Comparison of ENCODE assay signal across 8 cellular contexts in the genomic region with DNA sequence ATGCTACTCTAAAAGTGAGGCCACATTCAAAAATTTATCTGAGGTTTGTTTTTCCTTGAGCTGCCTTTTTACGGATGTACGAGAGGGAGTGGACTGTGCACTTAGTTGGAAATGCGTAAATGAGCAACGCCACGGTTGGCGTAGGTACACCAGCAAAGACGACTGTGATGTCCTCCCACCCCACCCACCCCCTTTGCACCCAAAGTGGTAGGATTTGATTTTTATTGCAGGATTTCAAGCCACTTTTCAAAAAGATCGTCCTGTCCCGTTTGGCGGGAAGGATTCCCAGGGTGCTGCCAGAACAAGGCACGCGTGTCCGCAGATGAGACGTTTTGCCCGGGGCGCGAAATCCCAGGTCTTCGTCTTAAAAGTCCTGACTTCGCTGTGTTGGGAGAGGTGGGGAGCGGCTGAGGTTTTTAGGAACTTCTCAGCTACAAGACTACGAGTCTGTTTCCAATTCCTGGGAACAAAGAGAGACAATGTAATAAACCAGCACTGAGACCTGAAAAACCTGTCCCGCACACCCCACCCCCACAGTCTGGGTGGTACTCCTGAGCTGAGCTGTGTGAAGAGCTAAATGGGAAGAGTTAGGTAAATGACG. TPM values are rescaled to one million over a fixed set of nuclear protein-coding genes. Genes with fewer than 3 reads are reported as not detected.
A peak's percentile ranks its signal among the peaks of the same experiment; 100 is the strongest.
DNase-seq lines count a peak whose midpoint lies in the region; ATAC-seq and TF ChIP-seq lines count a peak whose summit lies in the region.

No MANE protein-coding gene starts in this region.

- peaks cover 19% of the 10 kb centered on the region for H3K27me3 Mint-ChIP-seq in activated naive CD4-positive, alpha-beta T cell treated with anti-CD3 and anti-CD28 coated beads, Interleukin-2, amount 50 U/mL, for 24 hours

- peaks cover 7% of the 10 kb centered on the region for H3K4me1 Mint-ChIP-seq in activated naive CD4-positive, alpha-beta T cell treated with anti-CD3 and anti-CD28 coated beads, Interleukin-2, amount 50 U/mL, for 24 hours

- peak overlapping the region; percentile 1 for H3K27ac Mint-ChIP-seq in activated naive CD4-positive, alpha-beta T cell treated with anti-CD3 and anti-CD28 coated beads, Interleukin-2, amount 50 U/mL, for 24 hours

- peak overlapping the region; percentile 70 for H3K4me3 ChIP-seq in WI38 (ENCODE audit: low read depth, low read length)
- H3K4me3 ChIP-seq in foreskin fibroblast (ENCODE audit: low read depth in 1 of 2, low read length in 2 of 2): peak overlapping the region; percentile 73 to 78
- H3K4me3 ChIP-seq in prostate gland: peak overlapping the region; percentile 43 to 64

- ATAC-seq in GM21619 (IDR thresholded peaks at IDR 0.05; ENCODE audit: unreplicated experiment) (no peak), GM21390 (IDR thresholded peaks at IDR 0.05; ENCODE audit: unreplicated experiment) (no peak)

- TF ChIP-seq CTCF in WI38 (IDR thresholded peaks at IDR 0.05; ENCODE audit: low read depth, low read length): no peak
- no peak for TF ChIP-seq CTCF in foreskin fibroblast (IDR thresholded peaks at IDR 0.05; ENCODE audit: low read depth, low read length)
- TF ChIP-seq CTCF in prostate gland (IDR thresholded peaks at IDR 0.05): no peak

- intact Hi-C loops in prostate gland (cut with DNase I): loop anchor here (2.0 kb wide), 1 partner anchor 156 kb away; no protein-coding TSS in a partner anchor

- no peaks in the 10 kb centered on the region for H3K9me3 ChIP-seq in prostate gland

- DNase-seq in activated naive CD4-positive, alpha-beta T cell (lab: John Stamatoyannopoulos, UW): no peak
- DNase-seq in foreskin fibroblast (peak in 1 of 2 donors; percentile 27), prostate gland (ENCODE audit: low spot score) (peak; percentile 88)
- no peak for DNase-seq in stimulated activated CD4-positive, alpha-beta T cell treated with anti-CD3 and anti-CD28 coated beads, Interleukin-2, amount 100 ng/mL, for 48 hours

- TF ChIP-seq POLR2A in prostate gland (IDR thresholded peaks at IDR 0.05): no peak

- peak overlapping the region; percentile 60 to 72 for H3K27ac ChIP-seq in prostate gland

- H3K4me3 Mint-ChIP-seq in activated naive CD4-positive, alpha-beta T cell treated with anti-CD3 and anti-CD28 coated beads, Interleukin-2, amount 50 U/mL, for 24 hours: peak overlapping the region; percentile 87

- H3K4me1 ChIP-seq in prostate gland (replicated peaks): no peaks in the 10 kb centered on the region

- H3K36me3 Mint-ChIP-seq in activated naive CD4-positive, alpha-beta T cell treated with anti-CD3 and anti-CD28 coated beads, Interleukin-2, amount 50 U/mL, for 24 hours: no peaks in the 10 kb centered on the region

- no peaks in the 10 kb centered on the region for H3K36me3 ChIP-seq in prostate gland

- WGBS in prostate gland: 9% methylated on average over 23 of the region's 23 CpGs

- no peaks in the 10 kb centered on the region for H3K27me3 ChIP-seq in prostate gland (replicated peaks; ENCODE audit: insufficient read depth)

- H3K9me3 Mint-ChIP-seq in activated naive CD4-positive, alpha-beta T cell treated with anti-CD3 and anti-CD28 coated beads, Interleukin-2, amount 50 U/mL, for 24 hours: no peaks in the 10 kb centered on the region

RNA-seq across cellular contexts. Expression of gene TLE1, which starts 1.0 kb away (rescaled TPM):
- 10 to 100 TPM; 61.0 to 89.5 TPM for total RNA-seq in prostate gland
